1 cellular context compared by ENCODE assay signal in the genomic region with DNA sequence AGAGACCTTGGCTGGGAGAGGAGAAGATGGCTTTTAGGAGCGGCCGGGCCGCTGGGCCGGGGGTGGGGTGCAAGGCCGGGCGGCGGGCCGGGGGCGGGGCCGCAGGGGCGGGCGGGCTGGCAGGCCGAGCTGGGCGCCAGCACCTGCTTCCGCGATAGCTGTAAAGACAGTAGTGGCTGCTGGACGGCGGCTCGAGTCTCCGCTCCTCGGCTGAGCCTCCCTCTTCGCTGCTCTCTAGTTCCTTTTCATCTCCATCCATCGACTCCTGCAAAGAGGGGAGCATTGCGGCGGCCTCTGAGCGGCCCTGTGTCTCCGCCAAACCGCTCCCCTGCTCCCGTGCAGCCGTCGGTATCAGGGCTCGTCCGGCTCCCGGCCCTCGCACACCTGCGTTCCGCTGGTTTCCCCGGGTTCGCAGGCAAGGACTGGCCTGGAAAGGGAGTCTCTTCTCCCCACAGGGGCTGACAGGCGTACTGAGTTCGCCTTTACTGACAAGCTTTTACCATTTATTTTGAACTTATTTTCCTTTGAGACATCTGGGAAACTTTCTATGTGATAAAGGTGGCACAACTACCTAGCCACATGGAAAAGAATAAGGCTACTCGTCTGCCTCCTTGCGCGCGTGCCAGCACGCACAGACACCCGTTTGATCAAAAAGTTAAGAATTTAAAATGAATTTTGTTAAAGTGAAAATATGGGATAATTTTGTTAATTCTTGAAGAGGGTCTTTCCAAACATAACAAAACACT.
TF ChIP-seq lines count a peak whose summit lies in the region.

Gene C17orf75 (minus strand): TSS at position 317 of the 746 bp plus-strand sequence. CDS start 34 bp downstream, at position 283.

TF ChIP-seq in K562, 482 proteins besides CTCF, POLR2A, EP300 and RAD21 (continued from another document and continues in another):
- TF ChIP-seq MGA (IDR thresholded peaks at IDR 0.05) (peak; percentile 59), ZBTB2 (IDR thresholded peaks at IDR 0.05) (peak; percentile 50; the same call in 1 of the 2 replicates), RBM22 (IDR thresholded peaks at IDR 0.05; ENCODE audit: low read depth, low read length, poor library complexity, severe bottlenecking) (peak; percentile 81), ZNF12 (CRISPR knock-in tag; IDR thresholded peaks at IDR 0.05) (0 out of 2 replicates have a peak, but pooled peaks have one; percentile 20), FIP1L1 (IDR thresholded peaks at IDR 0.05; ENCODE audit: low read depth, low read length, poor library complexity, severe bottlenecking) (peak; percentile 70), PCBP1 (IDR thresholded peaks at IDR 0.05; ENCODE audit: low read depth, low read length, poor library complexity, severe bottlenecking) (no peak), MBD1 (CRISPR knock-in tag; IDR thresholded peaks at IDR 0.05) (peak; percentile 64; the same call in 1 of the 2 replicates), EGR1 (conservative IDR thresholded peaks at IDR 0.05) (0 out of 2 replicates have a peak, but pooled peaks have one; percentile 28), NFIC (IDR thresholded peaks at IDR 0.05) (peak; percentile 72), LCOR (CRISPR knock-in tag; IDR thresholded peaks at IDR 0.05) (no peak), NEUROD1 (IDR thresholded peaks at IDR 0.05; ENCODE audit: borderline replicate concordance, low read depth, low read length, partially characterized antibody) (peak; percentile 81), FOXK2 (conservative IDR thresholded peaks at IDR 0.05 in 1 of 2, IDR thresholded peaks at IDR 0.05 in 1 of 2; ENCODE audit: low read depth in 2 of 2) (peak; percentile 59 to 61; a peak in 1 of 4 replicates), CBX8 (IDR thresholded peaks at IDR 0.05; ENCODE audit: borderline replicate concordance, extremely low read depth, low read depth, low read length, poor library complexity, severe bottlenecking) (no peak), SMARCA4 (IDR thresholded peaks at IDR 0.05) (no peak), CCNT2 (IDR thresholded peaks at IDR 0.05; ENCODE audit: borderline replicate concordance, extremely low read depth, insufficient read length, low read depth, low read length) (peak; percentile 49)
- TF ChIP-seq, protein P1, sequence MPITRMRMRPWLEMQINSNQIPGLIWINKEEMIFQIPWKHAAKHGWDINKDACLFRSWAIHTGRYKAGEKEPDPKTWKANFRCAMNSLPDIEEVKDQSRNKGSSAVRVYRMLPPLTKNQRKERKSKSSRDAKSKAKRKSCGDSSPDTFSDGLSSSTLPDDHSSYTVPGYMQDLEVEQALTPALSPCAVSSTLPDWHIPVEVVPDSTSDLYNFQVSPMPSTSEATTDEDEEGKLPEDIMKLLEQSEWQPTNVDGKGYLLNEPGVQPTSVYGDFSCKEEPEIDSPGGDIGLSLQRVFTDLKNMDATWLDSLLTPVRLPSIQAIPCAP (CRISPR knock-in tag; IDR thresholded peaks at IDR 0.05; ENCODE audit: borderline replicate concordance) = no peak
- TF ChIP-seq, protein P2, sequence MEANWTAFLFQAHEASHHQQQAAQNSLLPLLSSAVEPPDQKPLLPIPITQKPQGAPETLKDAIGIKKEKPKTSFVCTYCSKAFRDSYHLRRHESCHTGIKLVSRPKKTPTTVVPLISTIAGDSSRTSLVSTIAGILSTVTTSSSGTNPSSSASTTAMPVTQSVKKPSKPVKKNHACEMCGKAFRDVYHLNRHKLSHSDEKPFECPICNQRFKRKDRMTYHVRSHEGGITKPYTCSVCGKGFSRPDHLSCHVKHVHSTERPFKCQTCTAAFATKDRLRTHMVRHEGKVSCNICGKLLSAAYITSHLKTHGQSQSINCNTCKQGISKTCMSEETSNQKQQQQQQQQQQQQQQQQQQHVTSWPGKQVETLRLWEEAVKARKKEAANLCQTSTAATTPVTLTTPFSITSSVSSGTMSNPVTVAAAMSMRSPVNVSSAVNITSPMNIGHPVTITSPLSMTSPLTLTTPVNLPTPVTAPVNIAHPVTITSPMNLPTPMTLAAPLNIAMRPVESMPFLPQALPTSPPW (CRISPR knock-in tag; IDR thresholded peaks at IDR 0.05) = peak; percentile 76
